In the genomic region with DNA sequence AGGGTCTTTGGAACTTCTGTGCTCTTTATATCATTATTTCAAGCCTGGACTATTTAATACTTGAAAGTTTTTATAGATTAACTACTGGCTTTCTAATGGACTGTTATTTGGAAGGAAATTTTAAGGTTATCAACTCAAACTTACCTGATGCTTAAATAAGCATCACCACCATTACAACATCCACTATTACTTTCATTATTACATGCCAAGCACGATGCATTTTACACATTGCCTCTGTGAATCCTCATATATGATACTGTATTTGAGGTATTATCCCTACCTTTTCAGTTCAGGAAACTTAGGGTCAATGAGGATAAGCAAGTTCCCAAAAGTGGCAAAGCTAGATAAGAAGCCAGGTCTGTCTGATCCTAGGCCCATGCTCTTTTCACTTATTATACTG, we compare ENCODE assay signal across 1 cellular context.
TF ChIP-seq lines count a peak whose summit lies in the region.

No MANE protein-coding gene starts in this region.

TF ChIP-seq in A549, 52 proteins besides CTCF, POLR2A, EP300 and RAD21 (continued from another document):
- TF ChIP-seq, protein P1, sequence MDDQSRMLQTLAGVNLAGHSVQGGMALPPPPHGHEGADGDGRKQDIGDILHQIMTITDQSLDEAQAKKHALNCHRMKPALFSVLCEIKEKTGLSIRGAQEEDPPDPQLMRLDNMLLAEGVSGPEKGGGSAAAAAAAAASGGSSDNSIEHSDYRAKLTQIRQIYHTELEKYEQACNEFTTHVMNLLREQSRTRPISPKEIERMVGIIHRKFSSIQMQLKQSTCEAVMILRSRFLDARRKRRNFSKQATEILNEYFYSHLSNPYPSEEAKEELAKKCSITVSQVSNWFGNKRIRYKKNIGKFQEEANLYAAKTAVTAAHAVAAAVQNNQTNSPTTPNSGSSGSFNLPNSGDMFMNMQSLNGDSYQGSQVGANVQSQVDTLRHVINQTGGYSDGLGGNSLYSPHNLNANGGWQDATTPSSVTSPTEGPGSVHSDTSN (IDR thresholded peaks at IDR 0.05), result no peak
- TF ChIP-seq RCOR1 (IDR thresholded peaks at IDR 0.05; ENCODE audit: low read depth, low read length), result no peak
- no peak for TF ChIP-seq SMC3 (IDR thresholded peaks at IDR 0.05)
